Comparison of ENCODE assay signal across 23 cellular contexts in the genomic region with DNA sequence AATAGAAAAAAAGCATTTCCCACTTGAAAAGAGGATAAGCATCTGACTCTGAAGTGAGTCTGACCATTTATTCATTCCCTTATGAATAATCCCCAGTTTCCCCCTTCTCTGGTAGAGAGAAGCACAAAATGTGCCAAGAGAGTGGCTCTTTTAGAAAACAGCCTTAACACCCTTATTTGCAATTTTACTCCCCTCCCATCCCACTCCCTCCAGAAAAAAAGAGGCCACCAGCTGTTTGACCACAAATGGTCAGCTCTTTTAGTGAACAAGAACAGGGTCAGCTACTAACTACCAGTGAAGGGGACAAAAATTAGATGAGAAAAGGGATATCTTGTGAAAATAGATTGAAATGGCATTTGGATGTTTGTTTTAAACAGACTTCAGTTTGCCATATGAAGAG.
"Had no signal": no experiment of that assay in that cellular context is flagged by ENCODE, and none has a peak within 500 bp of the region (broad histone marks: within the 10 kb centered on the region; RNA-seq: fewer than 3 reads in every experiment).

No MANE protein-coding gene starts in this region.

- H3K9ac ChIP-seq: parathyroid adenoma had no signal

- H3K4me3 Mint-ChIP-seq: effector memory CD8-positive, alpha-beta T cell; natural killer cell; stimulated activated effector memory CD8-positive, alpha-beta T cell treated with anti-CD3 and anti-CD28 coated beads, Interleukin-12 subunit alpha, Interleukin-12 subunit beta, amount 100 ng/mL, for 72 hours had no signal

- DNase-seq: effector memory CD8-positive, alpha-beta T cell; esophagus squamous epithelium; foreskin fibroblast; head of caudate nucleus; kidney; left cardiac atrium; left ventricle myocardium inferior; mesenchymal stem cell; natural killer cell; stimulated activated CD4-positive, alpha-beta T cell treated with anti-CD3 and anti-CD28 coated beads, Interleukin-2, amount 100 ng/mL, for 48 hours; stimulated activated CD8-positive, alpha-beta memory T cell treated with anti-CD3 and anti-CD28 coated beads, Interleukin-4, amount 100 ng/mL, for 48 hours; stimulated activated naive CD8-positive, alpha-beta T cell treated with anti-CD3 and anti-CD28 coated beads, Interleukin-15, Interleukin-2, amounts not matched to agents 100 U/mL and 50 U/mL, for 24 hours; thyroid gland; upper lobe of left lung; uterus had no signal

- FAIRE-seq: kidney had no signal

- H3K4me3 ChIP-seq: esophagus squamous epithelium, gastroesophageal sphincter, hepatocyte, left ventricle myocardium inferior, lung, right atrium auricular region, smooth muscle cell, suprapubic skin, thyroid gland, upper lobe of left lung, uterus had no signal

- H3K27me3 ChIP-seq: esophagus squamous epithelium, gastroesophageal sphincter, hepatocyte, right atrium auricular region, suprapubic skin, thyroid gland, upper lobe of left lung, uterus had no signal

- H3K36me3 ChIP-seq: esophagus squamous epithelium, left ventricle myocardium inferior, right atrium auricular region, suprapubic skin, thyroid gland, upper lobe of left lung, uterus had no signal

- H3K27ac Mint-ChIP-seq: effector memory CD8-positive, alpha-beta T cell; natural killer cell; stimulated activated effector memory CD8-positive, alpha-beta T cell treated with anti-CD3 and anti-CD28 coated beads, Interleukin-12 subunit alpha, Interleukin-12 subunit beta, amount 100 ng/mL, for 72 hours had no signal

- H3K4me1 Mint-ChIP-seq: natural killer cell; stimulated activated effector memory CD8-positive, alpha-beta T cell treated with anti-CD3 and anti-CD28 coated beads, Interleukin-12 subunit alpha, Interleukin-12 subunit beta, amount 100 ng/mL, for 72 hours had no signal

- H3K79me2 ChIP-seq: hepatocyte, parathyroid adenoma had no signal

- H3K4me2 ChIP-seq: hepatocyte, smooth muscle cell had no signal

- H2AFZ ChIP-seq: hepatocyte, parathyroid adenoma had no signal

- ATAC-seq: effector memory CD8-positive, alpha-beta T cell; gastroesophageal sphincter; left cardiac atrium; natural killer cell; stimulated activated effector memory CD8-positive, alpha-beta T cell treated with anti-CD3 and anti-CD28 coated beads, Interleukin-12 subunit alpha, Interleukin-12 subunit beta, amount 100 ng/mL, for 72 hours; stimulated activated naive CD8-positive, alpha-beta T cell treated with anti-CD3 and anti-CD28 coated beads, Interleukin-15, Interleukin-2, amounts not matched to agents 100 U/mL and 50 U/mL, for 24 hours had no signal

- H3K36me3 Mint-ChIP-seq: natural killer cell; stimulated activated effector memory CD8-positive, alpha-beta T cell treated with anti-CD3 and anti-CD28 coated beads, Interleukin-12 subunit alpha, Interleukin-12 subunit beta, amount 100 ng/mL, for 72 hours had no signal

- H3K27ac ChIP-seq: esophagus squamous epithelium, gastroesophageal sphincter, hepatocyte, left ventricle myocardium inferior, parathyroid adenoma, right atrium auricular region, suprapubic skin, thyroid gland, upper lobe of left lung, uterus had no signal

- H3K4me1 ChIP-seq: esophagus squamous epithelium, gastroesophageal sphincter, parathyroid adenoma, right atrium auricular region, suprapubic skin, thyroid gland, uterus had no signal

- H3K9me3 ChIP-seq: gastroesophageal sphincter, suprapubic skin, thyroid gland, uterus had no signal

- H3K27me3 Mint-ChIP-seq: effector memory CD8-positive, alpha-beta T cell had no signal
